8 cellular contexts compared by ENCODE assay signal in genomic region chr7:12212051-12212485, GRCh38. TPM values are rescaled to one million over a fixed set of nuclear protein-coding genes. Genes with fewer than 3 reads are reported as not detected.
A peak's percentile ranks its signal among the peaks of the same experiment; 100 is the strongest.
DNase-seq lines count a peak whose midpoint lies in the region; ATAC-seq and TF ChIP-seq lines count a peak whose summit lies in the region.

No MANE protein-coding gene starts in this region.

- H3K27ac ChIP-seq in PC-9, result peak overlapping the region; percentile 92

- H3K4me1 ChIP-seq in PC-9 (replicated peaks; ENCODE audit: insufficient read depth), result peaks cover 24% of the 10 kb centered on the region

- ATAC-seq in naive thymus-derived CD8-positive, alpha-beta T cell, result no peak
- ATAC-seq in HG03175 (IDR thresholded peaks at IDR 0.05; ENCODE audit: unreplicated experiment) (no peak), GM19397 (IDR thresholded peaks at IDR 0.05; ENCODE audit: unreplicated experiment) (no peak)

- peak overlapping the region; percentile 74 for H2AFZ ChIP-seq in PC-9

- BruUV-seq in PC-9 (replicated peaks; lab: Mats Ljungman, UMichigan), result TSS peak; percentile 69

- H4K20me1 ChIP-seq in PC-9 (ENCODE audit: insufficient read depth), result no peaks in the 10 kb centered on the region

- intact Hi-C loops in activated naive CD4-positive, alpha-beta T cell treated with anti-CD3 and anti-CD28 coated beads for 36 hours (cut with micrococcal nuclease), result loop anchor here (5.0 kb wide), 3 partner anchors 65 to 380 kb away; partner anchors contain the start of gene THSD7A
- intact Hi-C loops in PC-9 (cut with micrococcal nuclease; ENCODE audit: unreplicated experiment), result loop anchor here (5.0 kb wide), 1 partner anchor 175 kb away; no protein-coding TSS in a partner anchor
- intact Hi-C loops in dendritic cell treated with granulocyte-macrophage colony-stimulating factor and Interleukin-4, amounts not matched to agents 40 ng/mL and 50 ng/mL, for 4 days (cut with micrococcal nuclease), result no loop called here

- no peaks in the 10 kb centered on the region for H3K27me3 ChIP-seq in PC-9 (ENCODE audit: insufficient read depth, low read depth)

- no peak for TF ChIP-seq CTCF in PC-9 (conservative IDR thresholded peaks at IDR 0.05)

- DNase-seq in activated naive CD4-positive, alpha-beta T cell treated with anti-CD3 and anti-CD28 coated beads for 36 hours, result no peak
- no peak for DNase-seq in activated naive CD4-positive, alpha-beta T cell treated with anti-CD3 and anti-CD28 coated beads, Interleukin-2, amount 50 U/mL, for 16 hours
- DNase-seq in PC-9, result peak in 1 of 2 experiments; percentile 15
- DNase-seq in naive thymus-derived CD8-positive, alpha-beta T cell, result peak in 1 of 10 donors; percentile 12
- no peak for DNase-seq in stimulated activated CD8-positive, alpha-beta memory T cell treated with anti-CD3 and anti-CD28 coated beads, Interleukin-4, amount 100 ng/mL, for 48 hours

- POLR2A ChIA-PET in PC-9 (lab: Charles Lee; ENCODE audit: unreplicated experiment), result interaction anchor here (0.7 kb wide), 1 partner anchor 11 kb away, joined by 3 read pairs; no protein-coding TSS in a partner anchor
- POLR2A ChIA-PET in naive thymus-derived CD8-positive, alpha-beta T cell (lab: Charles Lee), result interaction anchor here (0.6 to 2.6 kb wide), 9 partner anchors 11 to 337 kb away, joined by 3 to 28 read pairs (median 6); no protein-coding TSS in a partner anchor

- H3K4me2 ChIP-seq in PC-9, result peak overlapping the region; percentile 93

- peaks cover 16% of the 10 kb centered on the region for H3K36me3 Mint-ChIP-seq in activated naive CD4-positive, alpha-beta T cell treated with anti-CD3 and anti-CD28 coated beads for 36 hours (ENCODE audit: low read depth)
- H3K36me3 Mint-ChIP-seq in dendritic cell treated with granulocyte-macrophage colony-stimulating factor and Interleukin-4, amounts not matched to agents 40 ng/mL and 50 ng/mL, for 4 days (ENCODE audit: low read depth), result peaks cover 31% of the 10 kb centered on the region
- peaks cover 8 to 31% (median 20%) of the 10 kb centered on the region in 3 donors for H3K36me3 Mint-ChIP-seq in naive thymus-derived CD8-positive, alpha-beta T cell

- H3K79me2 ChIP-seq in PC-9 (ENCODE audit: low read depth), result peaks cover 33% of the 10 kb centered on the region

- H3K4me3 ChIP-seq in PC-9, result peak overlapping the region; percentile 74

- H3K27ac Mint-ChIP-seq in activated naive CD4-positive, alpha-beta T cell treated with anti-CD3 and anti-CD28 coated beads for 36 hours, result peak overlapping the region; percentile 93
- peak overlapping the region; percentile 92 for H3K27ac Mint-ChIP-seq in dendritic cell treated with granulocyte-macrophage colony-stimulating factor and Interleukin-4, amounts not matched to agents 40 ng/mL and 50 ng/mL, for 4 days
- peak overlapping the region; percentile 98 to 100 (median 99) for H3K27ac Mint-ChIP-seq in naive thymus-derived CD8-positive, alpha-beta T cell

- H3K9me3 ChIP-seq in PC-9 (ENCODE audit: insufficient read depth, low read depth), result no peaks in the 10 kb centered on the region

- H3K4me1 Mint-ChIP-seq in activated naive CD4-positive, alpha-beta T cell treated with anti-CD3 and anti-CD28 coated beads for 36 hours (ENCODE audit: low read depth), result peaks cover 24% of the 10 kb centered on the region
- H3K4me1 Mint-ChIP-seq in dendritic cell treated with granulocyte-macrophage colony-stimulating factor and Interleukin-4, amounts not matched to agents 40 ng/mL and 50 ng/mL, for 4 days (ENCODE audit: low read depth), result peaks cover 18% of the 10 kb centered on the region
- H3K4me1 Mint-ChIP-seq in naive thymus-derived CD8-positive, alpha-beta T cell, result peaks cover 28 to 57% (median 53%) of the 10 kb centered on the region in 4 donors

- no peaks in the 10 kb centered on the region for H3K27me3 Mint-ChIP-seq in activated naive CD4-positive, alpha-beta T cell treated with anti-CD3 and anti-CD28 coated beads for 36 hours (ENCODE audit: low read depth)
- peaks cover 22% of the 10 kb centered on the region for H3K27me3 Mint-ChIP-seq in dendritic cell treated with granulocyte-macrophage colony-stimulating factor and Interleukin-4, amounts not matched to agents 40 ng/mL and 50 ng/mL, for 4 days
- H3K27me3 Mint-ChIP-seq in naive thymus-derived CD8-positive, alpha-beta T cell, result peaks cover 0 to 5% (median 0%) of the 10 kb centered on the region in 5 donors

- H3K4me3 Mint-ChIP-seq in activated naive CD4-positive, alpha-beta T cell treated with anti-CD3 and anti-CD28 coated beads for 36 hours, result peak overlapping the region; percentile 86
- peak overlapping the region; percentile 84 for H3K4me3 Mint-ChIP-seq in dendritic cell treated with granulocyte-macrophage colony-stimulating factor and Interleukin-4, amounts not matched to agents 40 ng/mL and 50 ng/mL, for 4 days
- peak overlapping the region; percentile 94 to 99 (median 98) for H3K4me3 Mint-ChIP-seq in naive thymus-derived CD8-positive, alpha-beta T cell

- CTCF ChIA-PET in activated naive CD4-positive, alpha-beta T cell treated with anti-CD3 and anti-CD28 coated beads for 36 hours (lab: Charles Lee), result interaction anchor here (0.6 to 2.9 kb wide), 4 partner anchors 10 to 144 kb away, joined by 3 to 15 read pairs (median 5); no protein-coding TSS in a partner anchor
- CTCF ChIA-PET in PC-9 (lab: Charles Lee), result no interaction called here

- H3F3A ChIP-seq in PC-9 (ENCODE audit: insufficient read depth, low read depth), result peaks cover 22% of the 10 kb centered on the region; the same call in 1 of the 2 replicates

- no peaks in the 10 kb centered on the region for H3K9me3 Mint-ChIP-seq in activated naive CD4-positive, alpha-beta T cell treated with anti-CD3 and anti-CD28 coated beads for 36 hours
- H3K9me3 Mint-ChIP-seq in dendritic cell treated with granulocyte-macrophage colony-stimulating factor and Interleukin-4, amounts not matched to agents 40 ng/mL and 50 ng/mL, for 4 days, result no peaks in the 10 kb centered on the region
- no peaks in the 10 kb centered on the region for H3K9me3 Mint-ChIP-seq in naive thymus-derived CD8-positive, alpha-beta T cell

- H3K9me2 ChIP-seq in PC-9 (ENCODE audit: insufficient read depth), result no peaks in the 10 kb centered on the region

- H3K36me3 ChIP-seq in PC-9 (ENCODE audit: low read depth), result peaks cover 8% of the 10 kb centered on the region; the same call in 1 of the 2 replicates

RNA-seq across cellular contexts. Expression of gene TMEM106B, which starts 1.0 kb away (rescaled TPM):
- total RNA-seq in activated naive CD4-positive, alpha-beta T cell treated with anti-CD3 and anti-CD28 coated beads for 36 hours, result 10 to 100 TPM; 25.3 to 28.3 TPM
- 61.1 and 64.4 TPM in 2 replicates for total RNA-seq in PC-9 (2021)
- total RNA-seq in naive thymus-derived CD8-positive, alpha-beta T cell, result 10 to 100 TPM; 49.3 to 57.6 TPM
- polyA plus RNA-seq in naive thymus-derived CD8-positive, alpha-beta T cell, result 10 to 100 TPM; 40.9 to 45.6 (median 44.1) TPM
